Comparison of ENCODE assay signal across 8 cellular contexts in the genomic region with DNA sequence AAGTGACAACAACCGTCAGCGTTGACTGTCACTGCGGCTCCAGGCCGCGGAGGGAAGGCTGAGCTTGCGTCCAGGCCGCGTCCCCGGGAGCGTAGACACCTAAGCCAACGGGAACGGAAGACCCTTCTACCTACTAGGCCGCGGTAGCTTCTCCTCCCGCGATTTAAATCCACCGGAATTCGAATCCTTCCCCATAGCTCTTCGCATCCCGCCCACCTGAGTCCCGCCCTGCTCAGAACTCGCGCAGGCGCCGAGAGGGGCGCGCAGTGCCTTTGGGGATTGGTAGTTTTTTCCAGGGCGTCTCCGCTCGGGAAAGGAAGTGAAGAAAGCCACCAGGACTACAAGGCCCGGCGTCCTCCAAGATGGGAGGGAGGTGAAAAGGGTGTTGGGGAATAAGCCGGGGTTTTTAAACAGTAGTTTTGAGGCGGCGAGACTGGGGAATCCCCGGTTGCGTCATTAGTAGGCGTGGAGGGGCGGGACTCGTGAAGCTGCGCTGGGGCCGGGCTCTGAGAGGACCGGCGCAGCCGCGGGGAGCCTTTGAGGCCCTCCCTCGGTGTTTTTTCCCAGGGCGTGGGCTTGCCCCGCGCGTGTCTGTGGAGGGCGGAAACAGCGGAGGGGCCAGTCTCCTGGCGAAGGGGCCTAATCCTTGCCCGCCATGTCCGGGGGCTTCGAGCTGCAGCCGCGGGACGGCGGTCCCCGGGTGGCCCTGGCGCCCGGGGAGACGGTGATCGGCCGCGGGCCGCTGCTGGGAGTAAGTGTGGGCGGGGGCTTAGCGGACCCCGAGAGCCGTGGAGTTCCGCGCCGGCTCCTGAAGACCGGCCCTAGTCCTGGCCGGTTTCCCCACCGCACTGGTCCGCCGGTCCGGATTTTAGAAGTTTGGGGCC. TPM values are rescaled to one million over a fixed set of nuclear protein-coding genes. Genes with fewer than 3 reads are reported as not detected.
A peak's percentile ranks its signal among the peaks of the same experiment; 100 is the strongest.
DNase-seq lines count a peak whose midpoint lies in the region; ATAC-seq, FAIRE-seq and TF ChIP-seq lines count a peak whose summit lies in the region.

A gene with protein sequence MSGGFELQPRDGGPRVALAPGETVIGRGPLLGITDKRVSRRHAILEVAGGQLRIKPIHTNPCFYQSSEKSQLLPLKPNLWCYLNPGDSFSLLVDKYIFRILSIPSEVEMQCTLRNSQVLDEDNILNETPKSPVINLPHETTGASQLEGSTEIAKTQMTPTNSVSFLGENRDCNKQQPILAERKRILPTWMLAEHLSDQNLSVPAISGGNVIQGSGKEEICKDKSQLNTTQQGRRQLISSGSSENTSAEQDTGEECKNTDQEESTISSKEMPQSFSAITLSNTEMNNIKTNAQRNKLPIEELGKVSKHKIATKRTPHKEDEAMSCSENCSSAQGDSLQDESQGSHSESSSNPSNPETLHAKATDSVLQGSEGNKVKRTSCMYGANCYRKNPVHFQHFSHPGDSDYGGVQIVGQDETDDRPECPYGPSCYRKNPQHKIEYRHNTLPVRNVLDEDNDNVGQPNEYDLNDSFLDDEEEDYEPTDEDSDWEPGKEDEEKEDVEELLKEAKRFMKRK (plus strand): TSS at position 509 of the 884 bp plus-strand sequence. CDS start 147 bp downstream, at position 656.
A gene with protein sequence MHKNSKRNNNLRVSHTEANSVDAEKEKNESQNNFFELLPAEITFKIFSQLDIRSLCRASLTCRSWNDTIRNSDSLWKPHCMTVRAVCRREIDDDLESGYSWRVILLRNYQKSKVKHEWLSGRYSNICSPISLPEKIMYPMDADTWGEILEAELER (minus strand): TSS at position 218 of the 884 bp plus-strand sequence. CDS start 2,149 bp downstream, outside the sequence.

- H3K9ac ChIP-seq in astrocyte (ENCODE audit: low read length): peak within 1 kb of the TSS; percentile 96

- no peaks in the 10 kb centered on the region for H3K9me3 ChIP-seq in astrocyte (ENCODE audit: insufficient read depth, low read depth, low read length)
- H3K9me3 ChIP-seq in right cardiac atrium (ENCODE audit: control insufficient read depth, low read length): no peaks in the 10 kb centered on the region
- H3K9me3 ChIP-seq in psoas muscle: no peaks in the 10 kb centered on the region

- no peak for TF ChIP-seq CTCF in astrocyte (IDR thresholded peaks at IDR 0.05; ENCODE audit: insufficient read depth, low read depth, low read length)
- TF ChIP-seq CTCF in psoas muscle (IDR thresholded peaks at IDR 0.05): no peak

- peak within 1 kb of the TSS; percentile 94 for H3K27ac ChIP-seq in astrocyte (ENCODE audit: low read depth, low read length)
- H3K27ac ChIP-seq in right cardiac atrium (ENCODE audit: low read length): peak within 1 kb of the TSS; percentile 85
- H3K27ac ChIP-seq in psoas muscle: peak within 1 kb of the TSS; percentile 88

- FAIRE-seq in GM18507 (lab: Jason Lieb, UNC) (peak; percentile 99), astrocyte (lab: Jason Lieb, UNC) (peak; percentile 72), urothelium cell line (lab: Jason Lieb, UNC) (no peak)

- no peaks in the 10 kb centered on the region for H3K36me3 ChIP-seq in astrocyte (ENCODE audit: insufficient read depth, low read length)
- peaks cover 0 to 14% of the 10 kb centered on the region in 2 donors for H3K36me3 ChIP-seq in psoas muscle (ENCODE audit: insufficient read depth in 1 of 2, low read depth in 1 of 2)

- under 1% methylated on average over 82 of the region's 82 CpGs for WGBS in right cardiac atrium
- 0 to 1% (median 1%) methylated on average over 77 to 82 of the region's 82 CpGs for WGBS in psoas muscle, 3 donors

- peaks cover 11% of the 10 kb centered on the region for H3K79me2 ChIP-seq in astrocyte (ENCODE audit: insufficient read depth, low read length)

- no peaks in the 10 kb centered on the region for H3K9me3 Mint-ChIP-seq in astrocyte (ENCODE audit: unreplicated experiment)

- H3K27me3 ChIP-seq in astrocyte (ENCODE audit: insufficient read depth, low read length) (no peaks in the 10 kb centered on the region), right cardiac atrium (ENCODE audit: control insufficient read depth, insufficient read depth) (no peaks in the 10 kb centered on the region), psoas muscle (ENCODE audit: insufficient read depth in 3 of 3, low read length in 2 of 3) (no peaks in the 10 kb centered on the region)

- H3K4me1 ChIP-seq in astrocyte (ENCODE audit: insufficient read depth, low read length) (peaks cover 7% of the 10 kb centered on the region), right cardiac atrium (ENCODE audit: control insufficient read depth, insufficient read depth, low read length) (peaks cover 3% of the 10 kb centered on the region), psoas muscle (peaks cover 8% of the 10 kb centered on the region)

- peak within 1 kb of the TSS; percentile 99 for H3K4me3 Mint-ChIP-seq in astrocyte (ENCODE audit: unreplicated experiment)

- peak within 1 kb of the TSS; percentile 94 for H3K4me3 ChIP-seq in astrocyte (ENCODE audit: insufficient read depth, low read depth, low read length)
- peak within 1 kb of the TSS; percentile 89 for H3K4me3 ChIP-seq in right cardiac atrium (ENCODE audit: low read length)
- H3K4me3 ChIP-seq in psoas muscle: peak within 1 kb of the TSS; percentile 96

- peak within 1 kb of the TSS; percentile 98 for H3K4me2 ChIP-seq in astrocyte (ENCODE audit: low read length)

- DNase-seq in GM18507 (ENCODE audit: extremely low spot score, insufficient read length, low read depth) (peak; percentile 94), NCI-H1930 (lab: John Stamatoyannopoulos, UW) (peak; percentile 97 to 98), T-helper 22 cell (ENCODE audit: low read depth) (peak; percentile 97), astrocyte (ENCODE audit: low read depth) (peak; percentile 98), right cardiac atrium (peak; percentile 97 to 99 (median 98)), psoas muscle (peak; percentile 96 to 98), urothelium cell line (ENCODE audit: low spot score) (peak; percentile 97)

- no peaks in the 10 kb centered on the region for H3K36me3 Mint-ChIP-seq in astrocyte (ENCODE audit: low read depth, unreplicated experiment)

- intact Hi-C loops in right cardiac atrium (cut with DNase I) (loop anchor here in 3 of 4 donors (10.0 kb wide), 3 partner anchors 247 to 457 kb away; no protein-coding TSS in a partner anchor), psoas muscle (cut with DNase I) (loop anchor here in 1 of 2 donors (2.0 to 5.0 kb wide), 2 partner anchors 55 to 247 kb away; no protein-coding TSS in a partner anchor)

- H3K27ac Mint-ChIP-seq in astrocyte (ENCODE audit: unreplicated experiment): peak within 1 kb of the TSS; percentile 94

- ATAC-seq in HG02973 (IDR thresholded peaks at IDR 0.05; ENCODE audit: unreplicated experiment): peak; percentile 93
- ATAC-seq in right cardiac atrium: peak; percentile 99
- ATAC-seq in psoas muscle: peak; percentile 98

- no peaks in the 10 kb centered on the region for H3K27me3 Mint-ChIP-seq in astrocyte (ENCODE audit: low read depth, unreplicated experiment)

- peaks cover 8% of the 10 kb centered on the region for H3K4me1 Mint-ChIP-seq in astrocyte (ENCODE audit: low read depth, unreplicated experiment)

- no peaks in the 10 kb centered on the region for H4K20me1 ChIP-seq in astrocyte (ENCODE audit: insufficient read depth, low read length)

- H2AFZ ChIP-seq in astrocyte (ENCODE audit: low read depth, low read length): peak within 1 kb of the TSS; percentile 99

RNA-seq across cellular contexts. Expression of the first gene that starts in this region (rescaled TPM):
- total RNA-seq in astrocyte: 2.5 and 2.9 TPM in 2 replicates
- total RNA-seq in right cardiac atrium: 1 to 10 TPM; 6.2 to 7.6 (median 6.7) TPM
- 0.72 TPM for polyA plus RNA-seq in right cardiac atrium
- total RNA-seq in psoas muscle: 1 to 10 TPM; 2.8 to 4.3 (median 3.6) TPM
- 1 to 10 TPM in 2 of 3 donors, under 1 TPM in 1; 0.52 to 1.6 (median 1.4) TPM for polyA plus RNA-seq in psoas muscle

RNA-seq across cellular contexts. Expression of the second gene that starts in this region (rescaled TPM):
- total RNA-seq in astrocyte (0.54 and 0.55 TPM in 2 replicates), right cardiac atrium (1 to 10 TPM in 1 of 4 donors, under 1 TPM in 3; 0.42 to 1.1 (median 0.95) TPM), psoas muscle (1 to 10 TPM in 2 of 4 donors, under 1 TPM in 2; 0.90 to 2.4 (median 1.6) TPM)
- polyA plus RNA-seq in right cardiac atrium (0.61 TPM), psoas muscle (1 to 10 TPM in 1 of 3 donors, under 1 TPM in 2; 0.57 to 4.3 (median 0.87) TPM)

Comparison
In these comparisons a context has a peak if more than half of its experiments do, and no peak if none do; other contexts are left out.
1. Peak in every context shown above with its lines: DNase-seq, ATAC-seq, H3K4me3 ChIP-seq and H3K27ac ChIP-seq.